Comparison of ENCODE assay signal across 1 cellular context in genomic region chr3:134419214-134419965, GRCh38.
TF ChIP-seq lines count a peak whose summit lies in the region.

No MANE protein-coding gene starts in this region.

TF ChIP-seq in HepG2, 621 proteins besides CTCF, POLR2A, EP300 and RAD21 (continued from another document and continues in another):
- TF ChIP-seq KIAA2018 (CRISPR knock-in tag; IDR thresholded peaks at IDR 0.05; ENCODE audit: borderline replicate concordance) (no peak), ISL2 (CRISPR knock-in tag; IDR thresholded peaks at IDR 0.05) (peak; percentile 84), ZNF891 (CRISPR knock-in tag; IDR thresholded peaks at IDR 0.05) (no peak), BRD4 (CRISPR knock-in tag; IDR thresholded peaks at IDR 0.05) (no peak), SRSF9 (IDR thresholded peaks at IDR 0.05; ENCODE audit: borderline replicate concordance, insufficient read depth, low read depth, low read length, poor library complexity, severe bottlenecking) (no peak), ZNF12 (CRISPR knock-in tag; IDR thresholded peaks at IDR 0.05) (peak; percentile 26; the same call in 1 of the 2 replicates), SMARCE1 (IDR thresholded peaks at IDR 0.05; ENCODE audit: borderline replicate concordance) (no peak), KMT2B (CRISPR knock-in tag; IDR thresholded peaks at IDR 0.05) (no peak), REST (IDR thresholded peaks at IDR 0.05; ENCODE audit: borderline replicate concordance in 1 of 2, low read depth in 1 of 2, low read length in 2 of 2) (no peak), CAMTA2 (CRISPR knock-in tag; IDR thresholded peaks at IDR 0.05; ENCODE audit: borderline replicate concordance) (no peak), PHF21A (CRISPR knock-in tag; IDR thresholded peaks at IDR 0.05) (peak; percentile 86), GTF3A (CRISPR knock-in tag; conservative IDR thresholded peaks at IDR 0.05) (no peak), HNRNPL (IDR thresholded peaks at IDR 0.05; ENCODE audit: low read depth, low read length) (peak; percentile 81), ZNF550 (CRISPR knock-in tag; IDR thresholded peaks at IDR 0.05; ENCODE audit: borderline replicate concordance) (no peak), ZNF101 (CRISPR knock-in tag; IDR thresholded peaks at IDR 0.05; ENCODE audit: borderline replicate concordance, low read depth) (no peak), MXI1 (IDR thresholded peaks at IDR 0.05; ENCODE audit: borderline replicate concordance, low read depth, low read length) (no peak), SIX4 (CRISPR knock-in tag; IDR thresholded peaks at IDR 0.05) (peak; percentile 64), ZBTB21 (CRISPR knock-in tag; IDR thresholded peaks at IDR 0.05) (no peak), MAZ (IDR thresholded peaks at IDR 0.05; ENCODE audit: borderline replicate concordance, low read depth, low read length) (0 out of 2 replicates have a peak, but pooled peaks have one; percentile 19), MAZ (CRISPR knock-in tag; IDR thresholded peaks at IDR 0.05; ENCODE audit: low read depth) (no peak), ZNF138 (CRISPR knock-in tag; IDR thresholded peaks at IDR 0.05; ENCODE audit: low read depth) (no peak), SP4 (CRISPR knock-in tag; IDR thresholded peaks at IDR 0.05) (no peak), TCF12 (IDR thresholded peaks at IDR 0.05) (no peak), TCF12 (CRISPR knock-in tag; IDR thresholded peaks at IDR 0.05) (no peak)
- TF ChIP-seq, protein P1, sequence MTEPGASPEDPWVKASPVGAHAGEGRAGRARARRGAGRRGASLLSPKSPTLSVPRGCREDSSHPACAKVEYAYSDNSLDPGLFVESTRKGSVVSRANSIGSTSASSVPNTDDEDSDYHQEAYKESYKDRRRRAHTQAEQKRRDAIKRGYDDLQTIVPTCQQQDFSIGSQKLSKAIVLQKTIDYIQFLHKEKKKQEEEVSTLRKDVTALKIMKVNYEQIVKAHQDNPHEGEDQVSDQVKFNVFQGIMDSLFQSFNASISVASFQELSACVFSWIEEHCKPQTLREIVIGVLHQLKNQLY (CRISPR knock-in tag; IDR thresholded peaks at IDR 0.05), result peak; percentile 61; the same call in 1 of the 2 replicates
- TF ChIP-seq, protein P2, sequence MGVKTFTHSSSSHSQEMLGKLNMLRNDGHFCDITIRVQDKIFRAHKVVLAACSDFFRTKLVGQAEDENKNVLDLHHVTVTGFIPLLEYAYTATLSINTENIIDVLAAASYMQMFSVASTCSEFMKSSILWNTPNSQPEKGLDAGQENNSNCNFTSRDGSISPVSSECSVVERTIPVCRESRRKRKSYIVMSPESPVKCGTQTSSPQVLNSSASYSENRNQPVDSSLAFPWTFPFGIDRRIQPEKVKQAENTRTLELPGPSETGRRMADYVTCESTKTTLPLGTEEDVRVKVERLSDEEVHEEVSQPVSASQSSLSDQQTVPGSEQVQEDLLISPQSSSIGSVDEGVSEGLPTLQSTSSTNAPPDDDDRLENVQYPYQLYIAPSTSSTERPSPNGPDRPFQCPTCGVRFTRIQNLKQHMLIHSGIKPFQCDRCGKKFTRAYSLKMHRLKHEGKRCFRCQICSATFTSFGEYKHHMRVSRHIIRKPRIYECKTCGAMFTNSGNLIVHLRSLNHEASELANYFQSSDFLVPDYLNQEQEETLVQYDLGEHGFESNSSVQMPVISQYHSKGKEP (CRISPR knock-in tag; IDR thresholded peaks at IDR 0.05), result no peak
- TF ChIP-seq, protein P3, sequence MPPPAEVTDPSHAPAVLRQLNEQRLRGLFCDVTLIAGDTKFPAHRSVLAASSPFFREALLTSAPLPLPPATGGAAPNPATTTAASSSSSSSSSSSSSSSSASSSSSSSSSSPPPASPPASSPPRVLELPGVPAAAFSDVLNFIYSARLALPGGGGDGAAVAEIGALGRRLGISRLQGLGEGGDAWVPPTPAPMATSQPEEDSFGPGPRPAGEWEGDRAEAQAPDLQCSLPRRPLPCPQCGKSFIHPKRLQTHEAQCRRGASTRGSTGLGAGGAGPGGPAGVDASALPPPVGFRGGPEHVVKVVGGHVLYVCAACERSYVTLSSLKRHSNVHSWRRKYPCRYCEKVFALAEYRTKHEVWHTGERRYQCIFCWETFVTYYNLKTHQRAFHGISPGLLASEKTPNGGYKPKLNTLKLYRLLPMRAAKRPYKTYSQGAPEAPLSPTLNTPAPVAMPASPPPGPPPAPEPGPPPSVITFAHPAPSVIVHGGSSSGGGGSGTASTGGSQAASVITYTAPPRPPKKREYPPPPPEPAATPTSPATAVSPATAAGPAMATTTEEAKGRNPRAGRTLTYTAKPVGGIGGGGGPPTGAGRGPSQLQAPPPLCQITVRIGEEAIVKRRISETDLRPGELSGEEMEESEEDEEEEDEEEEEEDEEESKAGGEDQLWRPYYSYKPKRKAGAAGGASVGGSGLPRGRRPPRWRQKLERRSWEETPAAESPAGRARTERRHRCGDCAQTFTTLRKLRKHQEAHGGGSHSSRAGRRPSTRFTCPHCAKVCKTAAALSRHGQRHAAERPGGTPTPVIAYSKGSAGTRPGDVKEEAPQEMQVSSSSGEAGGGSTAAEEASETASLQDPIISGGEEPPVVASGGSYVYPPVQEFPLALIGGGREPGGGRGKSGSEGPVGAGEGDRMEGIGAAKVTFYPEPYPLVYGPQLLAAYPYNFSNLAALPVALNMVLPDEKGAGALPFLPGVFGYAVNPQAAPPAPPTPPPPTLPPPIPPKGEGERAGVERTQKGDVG (CRISPR knock-in tag; IDR thresholded peaks at IDR 0.05; ENCODE audit: borderline replicate concordance), result no peak
- TF ChIP-seq, protein P4, sequence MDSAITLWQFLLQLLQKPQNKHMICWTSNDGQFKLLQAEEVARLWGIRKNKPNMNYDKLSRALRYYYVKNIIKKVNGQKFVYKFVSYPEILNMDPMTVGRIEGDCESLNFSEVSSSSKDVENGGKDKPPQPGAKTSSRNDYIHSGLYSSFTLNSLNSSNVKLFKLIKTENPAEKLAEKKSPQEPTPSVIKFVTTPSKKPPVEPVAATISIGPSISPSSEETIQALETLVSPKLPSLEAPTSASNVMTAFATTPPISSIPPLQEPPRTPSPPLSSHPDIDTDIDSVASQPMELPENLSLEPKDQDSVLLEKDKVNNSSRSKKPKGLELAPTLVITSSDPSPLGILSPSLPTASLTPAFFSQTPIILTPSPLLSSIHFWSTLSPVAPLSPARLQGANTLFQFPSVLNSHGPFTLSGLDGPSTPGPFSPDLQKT (CRISPR knock-in tag; IDR thresholded peaks at IDR 0.05; ENCODE audit: borderline replicate concordance), result no peak
- TF ChIP-seq, protein P5, sequence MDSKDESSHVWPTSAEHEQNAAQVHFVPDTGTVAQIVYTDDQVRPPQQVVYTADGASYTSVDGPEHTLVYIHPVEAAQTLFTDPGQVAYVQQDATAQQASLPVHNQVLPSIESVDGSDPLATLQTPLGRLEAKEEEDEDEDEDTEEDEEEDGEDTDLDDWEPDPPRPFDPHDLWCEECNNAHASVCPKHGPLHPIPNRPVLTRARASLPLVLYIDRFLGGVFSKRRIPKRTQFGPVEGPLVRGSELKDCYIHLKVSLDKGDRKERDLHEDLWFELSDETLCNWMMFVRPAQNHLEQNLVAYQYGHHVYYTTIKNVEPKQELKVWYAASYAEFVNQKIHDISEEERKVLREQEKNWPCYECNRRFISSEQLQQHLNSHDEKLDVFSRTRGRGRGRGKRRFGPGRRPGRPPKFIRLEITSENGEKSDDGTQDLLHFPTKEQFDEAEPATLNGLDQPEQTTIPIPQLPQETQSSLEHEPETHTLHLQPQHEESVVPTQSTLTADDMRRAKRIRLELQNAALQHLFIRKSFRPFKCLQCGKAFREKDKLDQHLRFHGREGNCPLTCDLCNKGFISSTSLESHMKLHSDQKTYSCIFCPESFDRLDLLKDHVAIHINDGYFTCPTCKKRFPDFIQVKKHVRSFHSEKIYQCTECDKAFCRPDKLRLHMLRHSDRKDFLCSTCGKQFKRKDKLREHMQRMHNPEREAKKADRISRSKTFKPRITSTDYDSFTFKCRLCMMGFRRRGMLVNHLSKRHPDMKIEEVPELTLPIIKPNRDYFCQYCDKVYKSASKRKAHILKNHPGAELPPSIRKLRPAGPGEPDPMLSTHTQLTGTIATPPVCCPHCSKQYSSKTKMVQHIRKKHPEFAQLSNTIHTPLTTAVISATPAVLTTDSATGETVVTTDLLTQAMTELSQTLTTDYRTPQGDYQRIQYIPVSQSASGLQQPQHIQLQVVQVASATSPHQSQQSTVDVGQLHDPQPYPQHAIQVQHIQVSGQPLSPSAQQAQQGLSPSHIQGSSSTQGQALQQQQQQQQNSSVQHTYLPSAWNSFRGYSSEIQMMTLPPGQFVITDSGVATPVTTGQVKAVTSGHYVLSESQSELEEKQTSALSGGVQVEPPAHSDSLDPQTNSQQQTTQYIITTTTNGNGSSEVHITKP (CRISPR knock-in tag; IDR thresholded peaks at IDR 0.05; ENCODE audit: low read depth), result no peak
